Comparison of ENCODE assay signal across 9 cellular contexts in genomic region chr17:74210191-74211140, GRCh38. TPM values are rescaled to one million over a fixed set of nuclear protein-coding genes. Genes with fewer than 3 reads are reported as not detected.
DNase-seq lines count a peak whose midpoint lies in the region; ATAC-seq, FAIRE-seq and TF ChIP-seq lines count a peak whose summit lies in the region.
"Had no signal": no experiment of that assay in that cellular context is flagged by ENCODE, and none has a peak within 500 bp of the region (broad histone marks: within the 10 kb centered on the region; RNA-seq: fewer than 3 reads in every experiment).

No MANE protein-coding gene starts in this region.

- H3K27ac ChIP-seq in HUES48 (ENCODE audit: low read depth, low read length), result peak overlapping the region; percentile 86
- no peak overlapping the region for H3K27ac ChIP-seq in pancreas
- H3K27ac ChIP-seq in tibial nerve, result peak overlapping the region in 3 of 4 donors; percentile 51 to 88 (median 81)

- DNase-seq in DMS53 (lab: John Stamatoyannopoulos, UW), result peak; percentile 86
- peak; percentile 98 for DNase-seq in SK-MEL-5 (ENCODE audit: low read depth, low spot score)
- DNase-seq in activated naive CD4-positive, alpha-beta T cell (lab: John Stamatoyannopoulos, UW), result peak; percentile 37 to 76 (median 58)
- DNase-seq in foreskin melanocyte, result peak; percentile 90
- peak in 5 of 6 donors; percentile 62 to 87 (median 78) for DNase-seq in pancreas
- DNase-seq in tibial nerve (ENCODE audit: low spot score in 2 of 2), result peak; percentile 57 to 71

- TF ChIP-seq CTCF in pancreas (IDR thresholded peaks at IDR 0.05) (peak; percentile 85 to 98 (median 95)), tibial nerve (IDR thresholded peaks at IDR 0.05) (peak; percentile 93 to 99 (median 95))

- H3K4me3 ChIP-seq in HUES48 (ENCODE audit: low read depth, low read length) (no peak overlapping the region), pancreas (no peak overlapping the region), tibial nerve (no peak overlapping the region)

- H3K4me1 ChIP-seq in HUES48 (ENCODE audit: control insufficient read depth, insufficient read depth, low read length), result peaks cover 26% of the 10 kb centered on the region
- peaks cover 6 to 32% (median 13%) of the 10 kb centered on the region in 3 donors for H3K4me1 ChIP-seq in pancreas
- peaks cover 0 to 82% (median 39%) of the 10 kb centered on the region in 4 donors for H3K4me1 ChIP-seq in tibial nerve

- H3K27me3 ChIP-seq in HUES48 (ENCODE audit: control insufficient read depth, insufficient read depth, low read length), result peaks cover 29% of the 10 kb centered on the region
- no peaks in the 10 kb centered on the region for H3K27me3 ChIP-seq in pancreas
- no peaks in the 10 kb centered on the region for H3K27me3 ChIP-seq in tibial nerve

- no peak for FAIRE-seq in pancreas (lab: Jason Lieb, UNC)
- FAIRE-seq: islet of Langerhans had no signal

- H3K36me3 ChIP-seq in HUES48 (ENCODE audit: control insufficient read depth, insufficient read depth, low read length), result peaks cover 47% of the 10 kb centered on the region
- peaks cover 4 to 24% (median 5%) of the 10 kb centered on the region in 3 donors for H3K36me3 ChIP-seq in pancreas
- peaks cover 0 to 49% (median 0%) of the 10 kb centered on the region in 3 donors for H3K36me3 ChIP-seq in tibial nerve

- no peak for TF ChIP-seq POLR2A in tibial nerve (IDR thresholded peaks at IDR 0.05)

- intact Hi-C loops in pancreas (cut with DNase I), result loop anchor here in 1 of 3 donors (10.0 kb wide), 1 partner anchor 84 kb away; no protein-coding TSS in a partner anchor

- WGBS in pancreas, 2 donors, result 46 to 49% methylated on average over 18 of the region's 18 CpGs
- 27 to 35% methylated on average over 18 of the region's 18 CpGs for WGBS in tibial nerve, 2 donors

- H3K9ac ChIP-seq in HUES48 (ENCODE audit: low read depth, low read length), result peak overlapping the region; percentile 47

- no peaks in the 10 kb centered on the region for H3K9me3 ChIP-seq in HUES48 (ENCODE audit: control insufficient read depth, insufficient read depth, low read length)
- no peaks in the 10 kb centered on the region for H3K9me3 ChIP-seq in pancreas
- no peaks in the 10 kb centered on the region for H3K9me3 ChIP-seq in tibial nerve

- in situ Hi-C loops in SK-MEL-5 (cut with HindIII; ENCODE audit: low pct_unique_long_range_greater_than_20kb, low sequenced_read_pairs), result no loop called here

- ATAC-seq in pancreas (peak; percentile 33 to 61 (median 56)), GM18511 (IDR thresholded peaks at IDR 0.05; ENCODE audit: unreplicated experiment) (no peak)

- peak in 1 of 2 donors; percentile 19 for TF ChIP-seq EP300 in tibial nerve (IDR thresholded peaks at IDR 0.05)

RNA-seq across cellular contexts. Expression of gene TTYH2, which starts 2.9 kb away (rescaled TPM):
- total RNA-seq in SK-MEL-5 (2014; rRNA removed; shearing (Covaris generic)), result 72.7 and 72.9 TPM in 2 replicates
- 101 and 121 TPM in 2 replicates for polyA plus RNA-seq in SK-MEL-5 (2015; cell fraction: cytosol; rRNA removed)
- polyA plus RNA-seq in SK-MEL-5 (2015; cell fraction: nucleus; rRNA removed), result 150 and 160 TPM in 2 replicates
- 10 to 100 TPM in 1 of 6 donors, 1 to 10 TPM in 5; 5.4 to 13.8 (median 7.7) TPM for total RNA-seq in pancreas
- 1 to 10 TPM; 3.0 to 3.5 TPM for polyA plus RNA-seq in pancreas
- total RNA-seq in tibial nerve, result 10 to 100 TPM; 22.6 to 37.2 (median 26.4) TPM

RNA-seq across cellular contexts. Expression of gene RPL38, which starts 7.0 kb away (rescaled TPM):
- 7,933 and 8,102 TPM in 2 replicates for total RNA-seq in SK-MEL-5 (2014; rRNA removed; shearing (Covaris generic))
- polyA plus RNA-seq in SK-MEL-5 (2015; cell fraction: cytosol; rRNA removed), result 1,340 and 1,484 TPM in 2 replicates
- 388 and 442 TPM in 2 replicates for polyA plus RNA-seq in SK-MEL-5 (2015; cell fraction: nucleus; rRNA removed)
- 100 to 1,000 TPM; 395 to 662 (median 492) TPM for total RNA-seq in pancreas
- polyA plus RNA-seq in pancreas, result 1,000 to 10,000 TPM in 1 of 2 donors, 100 to 1,000 TPM in 1; 911 to 1,054 TPM
- total RNA-seq in tibial nerve, result 100 to 1,000 TPM; 284 to 366 (median 363) TPM

Comparison
In these comparisons a context has a peak if more than half of its experiments do, and no peak if none do; other contexts are left out.
1. H3K27ac ChIP-seq: peak in HUES48 (single experiment) and tibial nerve (3 of 4); none in pancreas (0 of 4).
2. RNA of gene RPL38, which starts 7.0 kb away (total RNA-seq): 7,933 to 8,102 TPM in SK-MEL-5; 395 to 662 TPM in pancreas and 284 to 366 TPM in tibial nerve; every median in the first group is over 10 times any median in the second.
3. Peak in every context shown above with its lines, with median percentiles within 50 percentile points of each other: DNase-seq.